Comparison of ENCODE assay signal across 6 cellular contexts in genomic region chr22:21424084-21424709, GRCh38. TPM values are rescaled to one million over a fixed set of nuclear protein-coding genes. Genes with fewer than 3 reads are reported as not detected.
"Had no signal": no experiment of that assay in that cellular context is flagged by ENCODE, and none has a peak within 500 bp of the region (broad histone marks: within the 10 kb centered on the region; RNA-seq: fewer than 3 reads in every experiment).

No MANE protein-coding gene starts in this region.

RNA-seq across cellular contexts. Expression of gene RIMBP3B, which starts 40.6 kb away (rescaled TPM):
- total RNA-seq: activated T-helper 2 cell treated with anti-CD3 and anti-CD28 coated beads, Interferon-gamma antibody, Interleukin-2, Interleukin-4, amounts not matched to agents 10 μg/mL and 5 μg/mL and 100 μg/mL, durations not matched to agents 14 hours and 24 hours and 36 hours; dermis microvascular lymphatic vessel endothelial cell; endothelial cell of umbilical vein; esophagus squamous epithelium; T-helper 17 cell had no signal
- polyA plus RNA-seq: aorta, endothelial cell of umbilical vein had no signal
